Comparison of ENCODE assay signal across 8 cellular contexts in the genomic region with DNA sequence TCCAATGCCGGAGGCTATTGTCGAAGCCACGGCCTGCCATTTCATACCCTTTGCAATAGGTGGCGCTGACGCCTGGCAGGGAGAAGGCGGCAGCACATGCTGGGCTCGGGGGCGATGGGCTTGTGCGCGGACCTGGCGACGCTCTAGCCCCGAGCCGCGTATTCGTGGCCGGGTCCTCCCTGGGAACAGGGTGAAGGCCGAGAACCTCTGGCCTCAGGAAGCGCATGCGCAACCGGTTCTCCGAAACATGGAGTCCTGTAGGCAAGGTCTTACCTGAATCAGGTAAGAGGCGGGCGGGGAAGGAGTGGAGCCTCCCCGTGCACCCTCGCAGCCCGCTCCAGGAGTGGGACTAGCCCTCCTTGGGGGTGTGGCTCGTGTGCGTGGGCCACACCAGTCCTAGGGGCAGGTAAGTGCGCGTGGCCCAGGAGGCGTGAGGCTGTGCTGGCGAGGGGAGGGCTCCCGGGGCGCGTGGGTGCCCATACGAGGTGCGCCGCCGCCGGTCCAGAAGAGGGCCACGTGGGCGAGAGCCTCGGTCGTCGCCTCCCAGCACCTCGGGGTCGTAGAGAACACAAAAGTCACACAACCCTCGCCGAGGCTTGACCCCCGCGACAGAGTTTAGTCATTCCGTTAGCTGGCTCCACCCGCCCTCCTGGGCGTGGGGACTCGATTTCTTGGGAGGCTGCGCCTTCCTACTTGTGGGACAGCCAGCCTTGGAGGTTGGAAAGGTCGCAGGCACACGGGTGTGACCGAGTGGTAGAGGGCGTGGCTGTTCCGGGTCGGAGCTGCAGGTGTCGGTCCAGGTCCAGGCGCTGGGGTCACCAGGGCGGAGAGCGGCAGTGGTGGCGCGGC. TPM values are rescaled to one million over a fixed set of nuclear protein-coding genes. Genes with fewer than 3 reads are reported as not detected.
DNase-seq lines count a peak whose midpoint lies in the region; ATAC-seq and TF ChIP-seq lines count a peak whose summit lies in the region.

No MANE protein-coding gene starts in this region.

- intact Hi-C loops in CD8-positive, alpha-beta T cell (cut with DNase I, micrococcal nuclease): loop anchor here (1.0 to 5.0 kb wide), 5 partner anchors 46 to 272 kb away; a partner anchor contains a TSS
- intact Hi-C loops in tibial artery (cut with DNase I; ENCODE audit: low total_unique reads): loop anchor here (5.0 kb wide), 1 partner anchor 209 kb away; no protein-coding TSS in a partner anchor

- CTCF ChIA-PET in CD8-positive, alpha-beta T cell (lab: Charles Lee): interaction anchor here (0.7 to 1.2 kb wide), 4 partner anchors 11 to 92 kb away, joined by 3 read pairs; no protein-coding TSS in a partner anchor

- H3K4me3 Mint-ChIP-seq in CD8-positive, alpha-beta T cell: peak overlapping the region; percentile 93
- no peak overlapping the region for H3K4me3 Mint-ChIP-seq in HFFc6
- peak overlapping the region; percentile 77 for H3K4me3 Mint-ChIP-seq in activated T-helper 17 cell treated with anti-CD3 and anti-CD28 coated beads, Interleukin-2, amount 50 U/mL, for 72 hours

- peak; percentile 95 for TF ChIP-seq CTCF in CD8-positive, alpha-beta T cell (IDR thresholded peaks at IDR 0.05)
- TF ChIP-seq CTCF in HFFc6 (IDR thresholded peaks at IDR 0.05): peak; percentile 60
- peak; percentile 21 for TF ChIP-seq CTCF in fibroblast of villous mesenchyme (IDR thresholded peaks at IDR 0.05; ENCODE audit: insufficient read depth, low read depth, low read length)
- no peak for TF ChIP-seq CTCF in neutrophil (IDR thresholded peaks at IDR 0.05)
- TF ChIP-seq CTCF in tibial artery (IDR thresholded peaks at IDR 0.05): peak; percentile 24 to 53

- POLR2A ChIA-PET in CD8-positive, alpha-beta T cell (lab: Charles Lee): interaction anchor here (0.6 to 1.4 kb wide), 2 partner anchors 69 to 213 kb away, joined by 3 read pairs; no protein-coding TSS in a partner anchor

- peak overlapping the region; percentile 31 for H3K27ac ChIP-seq in CD8-positive, alpha-beta T cell (ENCODE audit: low read depth, low read length)
- no peak overlapping the region for H3K27ac ChIP-seq in neutrophil
- no peak overlapping the region for H3K27ac ChIP-seq in tibial artery

- peak overlapping the region; percentile 86 for H3K4me3 ChIP-seq in CD8-positive, alpha-beta T cell (ENCODE audit: low read depth, low read length)
- H3K4me3 ChIP-seq in fibroblast of villous mesenchyme (ENCODE audit: low read depth, low read length): no peak overlapping the region
- peak overlapping the region; percentile 54 to 60 for H3K4me3 ChIP-seq in neutrophil (ENCODE audit: low read depth in 1 of 2, low read length in 1 of 2)
- peak overlapping the region; percentile 44 to 54 for H3K4me3 ChIP-seq in tibial artery

- peak; percentile 21 to 79 (median 52) for DNase-seq in CD8-positive, alpha-beta T cell
- DNase-seq in HFFc6 (no peak), NOMO-1 treated with DMSO at 0.1 percent for 48 hours (lab: John Stamatoyannopoulos, UW; ENCODE audit: unreplicated experiment) (peak; percentile 20), fibroblast of villous mesenchyme (ENCODE audit: low read depth) (no peak), tibial artery (no peak), NCI-H2081 (lab: John Stamatoyannopoulos, UW) (no peak)

- H3K4me1 ChIP-seq in CD8-positive, alpha-beta T cell (ENCODE audit: insufficient read depth, low read length): peaks cover 10% of the 10 kb centered on the region
- H3K4me1 ChIP-seq in neutrophil (ENCODE audit: control insufficient read depth in 1 of 2, insufficient read depth in 1 of 2, low read depth in 1 of 2, low read length in 1 of 2) (peaks cover 17 to 25% of the 10 kb centered on the region in 2 experiments), tibial artery (peaks cover 0 to 38% (median 17%) of the 10 kb centered on the region in 4 donors)

- H3K4me1 Mint-ChIP-seq in CD8-positive, alpha-beta T cell (ENCODE audit: low read depth): peaks cover 33% of the 10 kb centered on the region
- H3K4me1 Mint-ChIP-seq in HFFc6 (ENCODE audit: low read depth): peaks cover 31% of the 10 kb centered on the region
- peaks cover 9% of the 10 kb centered on the region for H3K4me1 Mint-ChIP-seq in activated T-helper 17 cell treated with anti-CD3 and anti-CD28 coated beads, Interleukin-2, amount 50 U/mL, for 72 hours

- no peaks in the 10 kb centered on the region for H3K9me3 Mint-ChIP-seq in CD8-positive, alpha-beta T cell
- peaks cover 3% of the 10 kb centered on the region; the same call in 1 of the 2 replicates for H3K9me3 Mint-ChIP-seq in HFFc6
- no peaks in the 10 kb centered on the region for H3K9me3 Mint-ChIP-seq in activated T-helper 17 cell treated with anti-CD3 and anti-CD28 coated beads, Interleukin-2, amount 50 U/mL, for 72 hours

- H3K9me3 ChIP-seq in CD8-positive, alpha-beta T cell (ENCODE audit: low read length): no peaks in the 10 kb centered on the region
- H3K9me3 ChIP-seq in neutrophil (no peaks in the 10 kb centered on the region), tibial artery (no peaks in the 10 kb centered on the region)

- peaks cover 20% of the 10 kb centered on the region for H3K27me3 Mint-ChIP-seq in CD8-positive, alpha-beta T cell (ENCODE audit: low read depth)
- H3K27me3 Mint-ChIP-seq in HFFc6 (ENCODE audit: insufficient read depth): peaks cover 51% of the 10 kb centered on the region
- peaks cover 40% of the 10 kb centered on the region for H3K27me3 Mint-ChIP-seq in activated T-helper 17 cell treated with anti-CD3 and anti-CD28 coated beads, Interleukin-2, amount 50 U/mL, for 72 hours

- peak overlapping the region; percentile 86 for H3K27ac Mint-ChIP-seq in CD8-positive, alpha-beta T cell
- no peak overlapping the region for H3K27ac Mint-ChIP-seq in HFFc6
- H3K27ac Mint-ChIP-seq in activated T-helper 17 cell treated with anti-CD3 and anti-CD28 coated beads, Interleukin-2, amount 50 U/mL, for 72 hours: no peak overlapping the region

- ATAC-seq in CD8-positive, alpha-beta T cell: peak; percentile 83
- peak; percentile 72 for ATAC-seq in activated T-helper 17 cell treated with anti-CD3 and anti-CD28 coated beads, Interleukin-2, amount 50 U/mL, for 72 hours (replicated peaks)

- H3K36me3 Mint-ChIP-seq in CD8-positive, alpha-beta T cell: no peaks in the 10 kb centered on the region
- H3K36me3 Mint-ChIP-seq in HFFc6 (ENCODE audit: low read depth): peaks cover 13% of the 10 kb centered on the region
- H3K36me3 Mint-ChIP-seq in activated T-helper 17 cell treated with anti-CD3 and anti-CD28 coated beads, Interleukin-2, amount 50 U/mL, for 72 hours (ENCODE audit: low read depth): no peaks in the 10 kb centered on the region

- H3K27me3 ChIP-seq in CD8-positive, alpha-beta T cell (ENCODE audit: insufficient read depth, low read length): no peaks in the 10 kb centered on the region
- H3K27me3 ChIP-seq in neutrophil: peaks cover 71% of the 10 kb centered on the region
- H3K27me3 ChIP-seq in tibial artery: peaks cover 0 to 6% of the 10 kb centered on the region in 2 donors

- no peaks in the 10 kb centered on the region for H3K36me3 ChIP-seq in CD8-positive, alpha-beta T cell (ENCODE audit: insufficient read depth, low read length)
- H3K36me3 ChIP-seq in neutrophil: no peaks in the 10 kb centered on the region
- no peaks in the 10 kb centered on the region for H3K36me3 ChIP-seq in tibial artery

RNA-seq across cellular contexts. Expression of a gene that starts 5.5 kb away (rescaled TPM):
- 1 to 10 TPM; 3.7 to 5.9 TPM for total RNA-seq in CD8-positive, alpha-beta T cell
- 1 to 10 TPM in 4 of 6 experiments, under 1 TPM in 2; 0.28 to 3.7 (median 2.1) TPM for total RNA-seq in HFFc6 (2021; fragmentation: NEBNext Ultra II Directional; extraction: Animal tissue kit (Norgen Biotek cat#: 25700))
- 1 to 10 TPM in 1 of 2 donors, under 1 TPM in 1; 0.99 to 1.5 TPM for total RNA-seq in activated T-helper 17 cell treated with anti-CD3 and anti-CD28 coated beads, Interleukin-2, amount 50 U/mL, for 72 hours
- 302 and 606 TPM in 2 replicates for total RNA-seq in fibroblast of villous mesenchyme

RNA-seq across cellular contexts. Expression of a gene that starts 45.5 kb away (rescaled TPM):
- 1 to 10 TPM; 4.8 to 5.5 TPM for total RNA-seq in CD8-positive, alpha-beta T cell
- 10 to 100 TPM; 14.5 to 20.9 (median 17.8) TPM for total RNA-seq in HFFc6 (2021; fragmentation: NEBNext Ultra II Directional; extraction: Animal tissue kit (Norgen Biotek cat#: 25700))
- total RNA-seq in activated T-helper 17 cell treated with anti-CD3 and anti-CD28 coated beads, Interleukin-2, amount 50 U/mL, for 72 hours: 10 to 100 TPM in 1 of 2 donors, 1 to 10 TPM in 1; 8.3 to 14.0 TPM
- total RNA-seq in fibroblast of villous mesenchyme: 9.7 and 12.5 TPM in 2 replicates

Comparison
In these comparisons a context has a peak if more than half of its experiments do, and no peak if none do; other contexts are left out.
1. DNase-seq: peak in CD8-positive, alpha-beta T cell (7 of 7) and NOMO-1 treated with DMSO at 0.1 percent for 48 hours (single experiment); none in HFFc6 (single experiment), fibroblast of villous mesenchyme (single experiment), tibial artery (0 of 2) and NCI-H2081 (0 of 2).
2. RNA of a gene that starts 5.5 kb away (total RNA-seq): 302 to 606 TPM in fibroblast of villous mesenchyme; 3.7 to 5.9 TPM in CD8-positive, alpha-beta T cell, 0.28 to 3.7 TPM in HFFc6 and 0.99 to 1.5 TPM in activated T-helper 17 cell treated with anti-CD3 and anti-CD28 coated beads, Interleukin-2, amount 50 U/mL, for 72 hours; every median in the first group is over 10 times any median in the second.